16 cellular contexts compared by ENCODE assay signal in genomic region chr1:209802117-209802779, GRCh38. TPM values are rescaled to one million over a fixed set of nuclear protein-coding genes. Genes with fewer than 3 reads are reported as not detected.
DNase-seq lines count a peak whose midpoint lies in the region; ATAC-seq, FAIRE-seq and TF ChIP-seq lines count a peak whose summit lies in the region.
"Had no signal": no experiment of that assay in that cellular context is flagged by ENCODE, and none has a peak within 500 bp of the region (broad histone marks: within the 10 kb centered on the region; RNA-seq: fewer than 3 reads in every experiment).

No MANE protein-coding gene starts in this region.

- peaks cover 0 to 16% of the 10 kb centered on the region in 2 donors for H3K4me1 ChIP-seq in ascending aorta
- peaks cover 4% of the 10 kb centered on the region for H3K4me1 ChIP-seq in smooth muscle cell (ENCODE audit: low read depth)

- H3K27ac ChIP-seq in ascending aorta (peak overlapping the region; percentile 56 to 69), smooth muscle cell (ENCODE audit: low read depth) (no peak overlapping the region)

- no peak for TF ChIP-seq CTCF in ascending aorta (IDR thresholded peaks at IDR 0.05)
- TF ChIP-seq CTCF in smooth muscle cell (IDR thresholded peaks at IDR 0.05; ENCODE audit: borderline replicate concordance, insufficient read depth, poor library complexity, severe bottlenecking) = no peak
- TF ChIP-seq CTCF in D721Med (IDR thresholded peaks at IDR 0.05; ENCODE audit: insufficient read depth, missing control alignments) = no peak

- no peaks in the 10 kb centered on the region for H3K9me3 ChIP-seq in ascending aorta
- no peaks in the 10 kb centered on the region for H3K9me3 ChIP-seq in smooth muscle cell (replicated peaks; ENCODE audit: low read depth)

- H3K79me2 ChIP-seq in smooth muscle cell (ENCODE audit: low read depth) = peaks cover 32% of the 10 kb centered on the region

- CTCF ChIA-PET in activated CD4-positive, alpha-beta memory T cell treated with anti-CD3 and anti-CD28 coated beads, Interleukin-2, amount 10 ng/mL, durations not matched to agents 7 days and 5 days (lab: Charles Lee) = no interaction called here

- no peak overlapping the region for H3K9ac ChIP-seq in smooth muscle cell (ENCODE audit: low read depth)

- peak; percentile 79 for ATAC-seq in left ventricle myocardium superior

- H3F3A ChIP-seq in smooth muscle cell (ENCODE audit: low read depth) = no peaks in the 10 kb centered on the region

- no peak overlapping the region for H3K4me3 ChIP-seq in ascending aorta
- H3K4me3 ChIP-seq in smooth muscle cell = peak overlapping the region; percentile 5

- POLR2A ChIA-PET in activated CD4-positive, alpha-beta memory T cell treated with anti-CD3 and anti-CD28 coated beads, Interleukin-2, amount 10 ng/mL, durations not matched to agents 7 days and 5 days (lab: Charles Lee) = no interaction called here

- WGBS in smooth muscle cell (ENCODE audit: low lambda C conversion rate) = 90% methylated on average over 4 of the region's 4 CpGs

- intact Hi-C loops in ascending aorta (cut with DNase I) (no loop called here), left ventricle myocardium superior (cut with micrococcal nuclease) (no loop called here)

- no peaks in the 10 kb centered on the region for H3K27me3 ChIP-seq in ascending aorta
- no peaks in the 10 kb centered on the region for H3K27me3 ChIP-seq in smooth muscle cell (ENCODE audit: low read depth)

- no peaks in the 10 kb centered on the region for H3K9me3 Mint-ChIP-seq in activated CD4-positive, alpha-beta memory T cell treated with anti-CD3 and anti-CD28 coated beads, Interleukin-2, amount 10 ng/mL, durations not matched to agents 7 days and 5 days

- H4K20me1 ChIP-seq in smooth muscle cell (ENCODE audit: low read depth) = peaks cover 68% of the 10 kb centered on the region

- H3K27me3 Mint-ChIP-seq in activated CD4-positive, alpha-beta memory T cell treated with anti-CD3 and anti-CD28 coated beads, Interleukin-2, amount 10 ng/mL, durations not matched to agents 7 days and 5 days = peaks cover 26% of the 10 kb centered on the region

- H3K4me3 Mint-ChIP-seq in activated CD4-positive, alpha-beta memory T cell treated with anti-CD3 and anti-CD28 coated beads, Interleukin-2, amount 10 ng/mL, durations not matched to agents 7 days and 5 days = no peak overlapping the region
- H3K4me3 Mint-ChIP-seq: CD14-positive monocyte had no signal

- H3K27ac Mint-ChIP-seq in activated CD4-positive, alpha-beta memory T cell treated with anti-CD3 and anti-CD28 coated beads, Interleukin-2, amount 10 ng/mL, durations not matched to agents 7 days and 5 days = no peak overlapping the region
- H3K27ac Mint-ChIP-seq: CD14-positive monocyte had no signal

- H3K36me3 Mint-ChIP-seq in activated CD4-positive, alpha-beta memory T cell treated with anti-CD3 and anti-CD28 coated beads, Interleukin-2, amount 10 ng/mL, durations not matched to agents 7 days and 5 days (ENCODE audit: low read depth) = no peaks in the 10 kb centered on the region
- H3K36me3 Mint-ChIP-seq: brain, CD14-positive monocyte had no signal

- H2AFZ ChIP-seq in smooth muscle cell (ENCODE audit: low read depth) = no peak overlapping the region

- H3K36me3 ChIP-seq in ascending aorta = no peaks in the 10 kb centered on the region
- H3K36me3 ChIP-seq in smooth muscle cell (ENCODE audit: low read depth) = no peaks in the 10 kb centered on the region

- H3K4me2 ChIP-seq in smooth muscle cell = peak overlapping the region; percentile 93

- DNase-seq in NCI-H2107 treated with DMSO at 0.1 percent for 48 hours (lab: John Stamatoyannopoulos, UW; ENCODE audit: unreplicated experiment) = peak; percentile 82
- DNase-seq in ascending aorta (ENCODE audit: low spot score in 2 of 2) = no peak
- DNase-seq in left ventricle myocardium superior = no peak
- DNase-seq in smooth muscle cell (lab: John Stamatoyannopoulos, UW; ENCODE audit: unreplicated experiment) = no peak
- DNase-seq in D721Med (ENCODE audit: insufficient read length, low spot score) = no peak
- no peak for DNase-seq in activated CD8-positive, alpha-beta memory T cell treated with anti-CD3 and anti-CD28 coated beads, Interleukin-2, amount 50 U/mL, for 4 hours
- DNase-seq in stimulated activated naive CD4-positive, alpha-beta T cell (lab: John Stamatoyannopoulos, UW) = no peak
- no peak for DNase-seq in activated CD4-positive, alpha-beta memory T cell treated with anti-CD3 and anti-CD28 coated beads, Interleukin-2, amount 10 ng/mL, durations not matched to agents 7 days and 5 days
- DNase-seq: effector CD8-positive, alpha-beta T cell; posterior cingulate gyrus had no signal

- peaks cover 13% of the 10 kb centered on the region for H3K4me1 Mint-ChIP-seq in activated CD4-positive, alpha-beta memory T cell treated with anti-CD3 and anti-CD28 coated beads, Interleukin-2, amount 10 ng/mL, durations not matched to agents 7 days and 5 days

- FAIRE-seq in D721Med (lab: Jason Lieb, UNC) = no peak
- FAIRE-seq: GM12891, TTC549 had no signal

RNA-seq across cellular contexts. Expression of gene IRF6, which starts 3.7 kb away (rescaled TPM):
- total RNA-seq in ascending aorta (7.6 TPM), left ventricle myocardium superior (48.5 TPM), smooth muscle cell (52.3 and 59.6 TPM in 2 replicates)
- polyA plus RNA-seq in smooth muscle cell = 18.1 and 57.4 TPM in 2 replicates
- total RNA-seq in activated CD4-positive, alpha-beta memory T cell treated with anti-CD3 and anti-CD28 coated beads, Interleukin-2, amount 10 ng/mL, durations not matched to agents 7 days and 5 days = under 1 TPM; 0.10 to 0.25 TPM
- total RNA-seq: LHCN-M2, SK-MEL-5 had no signal

RNA-seq across cellular contexts. Expression of gene C1orf74, which starts 17.9 kb away (rescaled TPM):
- 0.11 TPM for total RNA-seq in ascending aorta
- total RNA-seq in left ventricle myocardium superior = 2.0 TPM
- total RNA-seq in smooth muscle cell = 5.0 and 10.6 TPM in 2 replicates
- 1.0 and 3.8 TPM in 2 replicates for polyA plus RNA-seq in smooth muscle cell
- total RNA-seq in activated CD4-positive, alpha-beta memory T cell treated with anti-CD3 and anti-CD28 coated beads, Interleukin-2, amount 10 ng/mL, durations not matched to agents 7 days and 5 days = 1 to 10 TPM; 2.1 to 2.2 TPM

RNA-seq across cellular contexts. Expression of gene UTP25, which starts 25.5 kb away (rescaled TPM):
- 3.6 TPM for total RNA-seq in ascending aorta
- 2.5 TPM for total RNA-seq in left ventricle myocardium superior
- total RNA-seq in smooth muscle cell = 5.2 and 6.2 TPM in 2 replicates
- 2.3 and 2.9 TPM in 2 replicates for polyA plus RNA-seq in smooth muscle cell
- total RNA-seq in activated CD4-positive, alpha-beta memory T cell treated with anti-CD3 and anti-CD28 coated beads, Interleukin-2, amount 10 ng/mL, durations not matched to agents 7 days and 5 days = 1 to 10 TPM; 5.7 to 5.8 TPM

RNA-seq across cellular contexts. Expression of gene TRAF3IP3, which starts 46.4 kb away (rescaled TPM):
- total RNA-seq in ascending aorta (not detected), left ventricle myocardium superior (1.9 TPM), smooth muscle cell (0.04 TPM in 1 of 2 replicates, not detected in the other)
- polyA plus RNA-seq in smooth muscle cell = 0.72 TPM in 1 of 2 replicates, not detected in the other
- total RNA-seq in activated CD4-positive, alpha-beta memory T cell treated with anti-CD3 and anti-CD28 coated beads, Interleukin-2, amount 10 ng/mL, durations not matched to agents 7 days and 5 days = 100 to 1,000 TPM; 421 to 422 TPM
- total RNA-seq: LHCN-M2 had no signal
